In the genomic region with DNA sequence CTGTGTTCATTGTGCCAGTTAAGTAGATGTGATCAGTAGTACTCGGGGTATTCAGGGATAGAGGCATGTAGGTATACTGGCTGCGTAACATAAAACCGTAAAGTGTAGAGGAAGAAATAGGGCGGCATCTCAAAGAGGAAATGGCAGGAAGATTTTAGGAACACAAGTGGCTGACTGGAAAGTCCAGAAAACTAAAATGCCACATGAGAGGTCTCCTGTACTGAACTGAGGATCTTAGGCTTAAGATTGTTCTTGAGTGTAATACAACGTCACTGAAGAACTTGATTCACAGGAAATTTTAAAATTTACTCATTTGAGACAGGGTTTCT, we compare ENCODE assay signal across 10 cellular contexts. TPM values are rescaled to one million over a fixed set of nuclear protein-coding genes. Genes with fewer than 3 reads are reported as not detected.
A peak's percentile ranks its signal among the peaks of the same experiment; 100 is the strongest.
DNase-seq lines count a peak whose midpoint lies in the region; TF ChIP-seq lines count a peak whose summit lies in the region.
"Had no signal": no experiment of that assay in that cellular context is flagged by ENCODE, and none has a peak within 500 bp of the region (broad histone marks: within the 10 kb centered on the region; RNA-seq: fewer than 3 reads in every experiment).

No MANE protein-coding gene starts in this region.

- H3K4me1 ChIP-seq in Caco-2: peaks cover 15% of the 10 kb centered on the region
- H3K4me1 ChIP-seq in Karpas-422 (ENCODE audit: low read length): peaks cover 28% of the 10 kb centered on the region
- peaks cover 0 to 9% of the 10 kb centered on the region in 2 donors for H3K4me1 ChIP-seq in breast epithelium
- peaks cover 59% of the 10 kb centered on the region for H3K4me1 ChIP-seq in osteoblast (ENCODE audit: insufficient read depth, low read length)

- no peaks in the 10 kb centered on the region for H3K9me3 Mint-ChIP-seq in Caco-2 (ENCODE audit: unreplicated experiment)
- H3K9me3 Mint-ChIP-seq: activated B cell treated with CpG ODN at 0.5 μM for 24 hours had no signal

- no peak overlapping the region for H3K27ac ChIP-seq in Karpas-422 (ENCODE audit: low read length)
- peak overlapping the region; percentile 84 to 90 for H3K27ac ChIP-seq in breast epithelium
- peak overlapping the region; percentile 91 for H3K27ac ChIP-seq in osteoblast (ENCODE audit: low read depth, low read length)

- POLR2A ChIA-PET in Caco-2 (lab: Charles Lee): no interaction called here

- no peak for TF ChIP-seq POLR2A in breast epithelium (IDR thresholded peaks at IDR 0.05)

- H3K4me1 Mint-ChIP-seq in Caco-2 (ENCODE audit: low read depth, unreplicated experiment): peaks cover 19% of the 10 kb centered on the region

- no peak for DNase-seq in Caco-2
- DNase-seq in Karpas-422: peak; percentile 61
- no peak for DNase-seq in breast epithelium (ENCODE audit: low spot score in 2 of 2)
- DNase-seq in osteoblast (ENCODE audit: insufficient read length, low spot score, missing footprints): no peak
- no peak for DNase-seq in NCI-H2107 treated with DMSO at 0.1 percent for 48 hours (lab: John Stamatoyannopoulos, UW; ENCODE audit: unreplicated experiment)
- DNase-seq in activated gamma-delta T cell (lab: John Stamatoyannopoulos, UW): no peak
- DNase-seq in NCI-H2196 treated with DMSO at 0.1 percent for 48 hours (lab: John Stamatoyannopoulos, UW; ENCODE audit: unreplicated experiment): no peak
- no peak for DNase-seq in iPS-NIHi11 (ENCODE audit: low spot score)
- DNase-seq: activated B cell treated with CpG ODN at 0.5 μM for 24 hours, amniotic stem cell had no signal

- no peak for TF ChIP-seq CTCF in Caco-2 (IDR thresholded peaks at IDR 0.05; ENCODE audit: insufficient read depth in 1 of 2, low read depth in 1 of 2, low read length in 1 of 2, severe bottlenecking in 1 of 2, unreplicated experiment in 1 of 2)
- TF ChIP-seq CTCF in breast epithelium (IDR thresholded peaks at IDR 0.05): no peak
- no peak for TF ChIP-seq CTCF in osteoblast (IDR thresholded peaks at IDR 0.05; ENCODE audit: extremely low read depth, low read depth, low read length)

- H3K79me2 ChIP-seq in Karpas-422 (ENCODE audit: low read length): peaks cover 13% of the 10 kb centered on the region
- peaks cover 33% of the 10 kb centered on the region for H3K79me2 ChIP-seq in osteoblast (ENCODE audit: insufficient read depth, low read length)

- H2AFZ ChIP-seq in Karpas-422 (ENCODE audit: low read length): no peak overlapping the region
- H2AFZ ChIP-seq in osteoblast (ENCODE audit: low read length): peak overlapping the region; percentile 36

- H3K4me3 ChIP-seq in Caco-2 (ENCODE audit: low read depth, low read length) (no peak overlapping the region), Karpas-422 (ENCODE audit: low read length) (no peak overlapping the region), breast epithelium (no peak overlapping the region), osteoblast (ENCODE audit: insufficient read depth, low read length) (peak overlapping the region; percentile 47)

- no TSS peak for BruUV-seq in Caco-2 (replicated peaks; lab: Mats Ljungman, UMichigan)

- H3K36me3 ChIP-seq in Caco-2 (ENCODE audit: control insufficient read depth, insufficient read depth, low read length) (peaks cover 4% of the 10 kb centered on the region), Karpas-422 (ENCODE audit: insufficient read depth, low read length) (peaks cover 35% of the 10 kb centered on the region), breast epithelium (no peaks in the 10 kb centered on the region), osteoblast (ENCODE audit: insufficient read depth, low read length) (peaks cover 41% of the 10 kb centered on the region)

- H3K9me3 ChIP-seq in Caco-2 (no peaks in the 10 kb centered on the region), Karpas-422 (ENCODE audit: low read length) (no peaks in the 10 kb centered on the region), breast epithelium (no peaks in the 10 kb centered on the region), osteoblast (ENCODE audit: low read depth, low read length) (no peaks in the 10 kb centered on the region)

- no peaks in the 10 kb centered on the region for H3K9me2 ChIP-seq in Karpas-422 (replicated peaks; ENCODE audit: insufficient read depth, low read length)

- peak overlapping the region; percentile 38 for H3K4me3 Mint-ChIP-seq in Caco-2 (ENCODE audit: unreplicated experiment)
- H3K4me3 Mint-ChIP-seq: activated B cell treated with CpG ODN at 0.5 μM for 24 hours had no signal

- H3K9ac ChIP-seq in Karpas-422 (ENCODE audit: low read length): no peak overlapping the region

- H3K27me3 Mint-ChIP-seq in Caco-2 (ENCODE audit: insufficient read depth, unreplicated experiment): no peaks in the 10 kb centered on the region
- H3K27me3 Mint-ChIP-seq: activated B cell treated with CpG ODN at 0.5 μM for 24 hours had no signal

- H3K36me3 Mint-ChIP-seq in Caco-2 (ENCODE audit: insufficient read depth, unreplicated experiment): peaks cover 63% of the 10 kb centered on the region

- intact Hi-C loops in Caco-2 (cut with micrococcal nuclease; ENCODE audit: unreplicated experiment) (no loop called here), breast epithelium (cut with DNase I; ENCODE audit: low total_unique reads) (no loop called here)

- peaks cover 17% of the 10 kb centered on the region; the same call in 1 of the 2 replicates for H4K20me1 ChIP-seq in Karpas-422 (ENCODE audit: insufficient read depth, low read depth, low read length)
- H4K20me1 ChIP-seq in osteoblast (ENCODE audit: insufficient read depth, low read length): peaks cover 34% of the 10 kb centered on the region

- H3K27ac Mint-ChIP-seq in Caco-2 (ENCODE audit: unreplicated experiment): no peak overlapping the region

- H3K4me2 ChIP-seq in Karpas-422 (ENCODE audit: low read depth, low read length, poor library complexity, severe bottlenecking): no peak overlapping the region
- peak overlapping the region; percentile 69 for H3K4me2 ChIP-seq in osteoblast (ENCODE audit: insufficient read depth, low read length)

- CTCF ChIA-PET in Caco-2 (lab: Charles Lee): no interaction called here

- no peaks in the 10 kb centered on the region for H3K27me3 ChIP-seq in Caco-2 (replicated peaks; ENCODE audit: control insufficient read depth, insufficient read depth, low read length)
- no peaks in the 10 kb centered on the region for H3K27me3 ChIP-seq in Karpas-422 (ENCODE audit: low read length)
- H3K27me3 ChIP-seq in breast epithelium: no peaks in the 10 kb centered on the region
- no peaks in the 10 kb centered on the region for H3K27me3 ChIP-seq in osteoblast (ENCODE audit: insufficient read depth, low read length)

RNA-seq across cellular contexts. Expression of a gene that starts 2.3 kb away (rescaled TPM):
- total RNA-seq in Caco-2 (2022) (2.4 and 2.5 TPM in 2 replicates), breast epithelium (10 to 100 TPM in 1 of 3 donors, 1 to 10 TPM in 2; 3.9 to 12.0 (median 5.0) TPM), osteoblast (13.0 and 16.3 TPM in 2 replicates)
- total RNA-seq in Karpas-422 (2014; rRNA removed; shearing (Covaris generic); ENCODE audit: low replicate concordance): 2.8 and 7.8 TPM in 2 replicates

RNA-seq across cellular contexts. Expression of a gene that starts 7.7 kb away (rescaled TPM):
- total RNA-seq in Caco-2 (2022) (880 and 900 TPM in 2 replicates), breast epithelium (100 to 1,000 TPM; 650 to 918 (median 888) TPM), osteoblast (373 and 450 TPM in 2 replicates)
- 2,222 and 2,264 TPM in 2 replicates for total RNA-seq in Karpas-422 (2014; rRNA removed; shearing (Covaris generic); ENCODE audit: low replicate concordance)
